8 cellular contexts compared by ENCODE assay signal in the genomic region with DNA sequence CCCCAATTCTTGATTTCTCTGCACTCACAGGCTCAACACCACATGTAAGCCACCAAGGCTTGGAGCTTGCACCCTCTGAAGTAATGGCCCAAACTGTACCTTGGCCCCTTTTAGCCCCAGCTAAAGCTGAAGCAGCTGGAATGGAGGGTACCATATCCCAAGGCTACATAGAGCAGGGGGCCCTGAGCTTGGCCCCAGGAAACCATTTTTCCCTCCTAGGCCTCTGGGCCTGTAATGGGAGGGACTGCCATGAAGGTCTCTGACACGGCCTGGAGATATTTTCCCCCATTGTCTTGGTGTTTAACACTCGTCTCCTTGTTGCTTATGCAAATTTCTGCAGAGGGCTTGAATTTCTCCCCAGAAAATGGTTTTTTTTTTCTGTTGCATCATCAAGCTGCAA.
"Had no signal": no experiment of that assay in that cellular context is flagged by ENCODE, and none has a peak within 500 bp of the region (broad histone marks: within the 10 kb centered on the region; RNA-seq: fewer than 3 reads in every experiment).

No MANE protein-coding gene starts in this region.

- FAIRE-seq: G401.6, GM12878, GM12891, GM12892, GM18507, GM19239 had no signal

- ATAC-seq: GM12878 had no signal

- DNase-seq: GDM1, GF-D8 had no signal

- H3K4me3 ChIP-seq: GM12878 had no signal
